Comparison of ENCODE assay signal across 1 cellular context in the genomic region with DNA sequence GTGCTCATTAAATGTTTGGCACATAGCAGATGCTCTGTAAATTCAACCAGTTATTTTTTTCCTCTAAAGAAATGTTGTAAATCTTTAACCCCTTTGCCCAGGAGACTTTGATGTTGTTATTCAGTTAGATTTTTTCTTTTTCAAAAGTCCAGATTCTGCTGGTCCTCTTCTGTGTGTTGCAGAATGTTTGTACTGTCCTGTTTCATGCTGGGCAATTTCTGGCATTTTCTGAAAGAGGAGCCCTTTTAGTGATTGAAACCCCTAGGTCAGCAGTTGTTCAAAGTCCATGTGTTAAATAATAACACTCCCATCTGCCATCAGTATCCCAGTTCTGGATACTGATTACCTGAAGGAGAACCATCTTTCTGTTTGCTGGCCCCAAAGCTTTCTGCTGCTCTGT.
TF ChIP-seq lines count a peak whose summit lies in the region.

No MANE protein-coding gene starts in this region.

TF ChIP-seq in HepG2, 621 proteins besides CTCF, POLR2A, EP300 and RAD21 (continued from another document):
- TF ChIP-seq, protein P1, sequence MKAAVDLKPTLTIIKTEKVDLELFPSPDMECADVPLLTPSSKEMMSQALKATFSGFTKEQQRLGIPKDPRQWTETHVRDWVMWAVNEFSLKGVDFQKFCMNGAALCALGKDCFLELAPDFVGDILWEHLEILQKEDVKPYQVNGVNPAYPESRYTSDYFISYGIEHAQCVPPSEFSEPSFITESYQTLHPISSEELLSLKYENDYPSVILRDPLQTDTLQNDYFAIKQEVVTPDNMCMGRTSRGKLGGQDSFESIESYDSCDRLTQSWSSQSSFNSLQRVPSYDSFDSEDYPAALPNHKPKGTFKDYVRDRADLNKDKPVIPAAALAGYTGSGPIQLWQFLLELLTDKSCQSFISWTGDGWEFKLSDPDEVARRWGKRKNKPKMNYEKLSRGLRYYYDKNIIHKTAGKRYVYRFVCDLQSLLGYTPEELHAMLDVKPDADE (CRISPR knock-in tag; IDR thresholded peaks at IDR 0.05): no peak
- peak; percentile 59; the same call in 1 of the 2 replicates for TF ChIP-seq MED1 (CRISPR knock-in tag; IDR thresholded peaks at IDR 0.05)
TF ChIP-seq in HepG2: peak in this region for 43.
